Comparison of ENCODE assay signal across 1 cellular context in the genomic region with DNA sequence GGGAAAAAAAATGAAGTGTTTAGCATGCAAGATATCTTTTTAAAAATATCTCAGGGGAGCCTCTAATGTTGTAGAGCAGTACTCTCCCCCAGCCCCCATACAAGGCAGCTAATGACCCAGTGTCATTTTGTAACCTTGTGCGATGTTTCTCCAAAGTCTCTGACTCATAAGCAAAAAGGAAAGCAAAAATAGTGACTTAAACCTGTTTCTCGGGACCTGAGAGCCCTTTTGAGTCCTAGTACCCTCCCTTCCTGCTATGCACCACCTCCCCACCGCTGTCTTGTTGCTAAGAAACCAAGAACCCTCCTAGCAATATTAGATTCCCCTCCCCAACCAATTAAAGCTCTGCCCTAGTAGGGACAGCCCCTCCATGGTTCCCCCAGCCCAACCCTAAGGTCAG.
TF ChIP-seq lines count a peak whose summit lies in the region.

No MANE protein-coding gene starts in this region.

TF ChIP-seq in GM23338, 12 proteins besides CTCF, POLR2A, EP300 and RAD21 (continued from another document):
- TF ChIP-seq, protein P1, sequence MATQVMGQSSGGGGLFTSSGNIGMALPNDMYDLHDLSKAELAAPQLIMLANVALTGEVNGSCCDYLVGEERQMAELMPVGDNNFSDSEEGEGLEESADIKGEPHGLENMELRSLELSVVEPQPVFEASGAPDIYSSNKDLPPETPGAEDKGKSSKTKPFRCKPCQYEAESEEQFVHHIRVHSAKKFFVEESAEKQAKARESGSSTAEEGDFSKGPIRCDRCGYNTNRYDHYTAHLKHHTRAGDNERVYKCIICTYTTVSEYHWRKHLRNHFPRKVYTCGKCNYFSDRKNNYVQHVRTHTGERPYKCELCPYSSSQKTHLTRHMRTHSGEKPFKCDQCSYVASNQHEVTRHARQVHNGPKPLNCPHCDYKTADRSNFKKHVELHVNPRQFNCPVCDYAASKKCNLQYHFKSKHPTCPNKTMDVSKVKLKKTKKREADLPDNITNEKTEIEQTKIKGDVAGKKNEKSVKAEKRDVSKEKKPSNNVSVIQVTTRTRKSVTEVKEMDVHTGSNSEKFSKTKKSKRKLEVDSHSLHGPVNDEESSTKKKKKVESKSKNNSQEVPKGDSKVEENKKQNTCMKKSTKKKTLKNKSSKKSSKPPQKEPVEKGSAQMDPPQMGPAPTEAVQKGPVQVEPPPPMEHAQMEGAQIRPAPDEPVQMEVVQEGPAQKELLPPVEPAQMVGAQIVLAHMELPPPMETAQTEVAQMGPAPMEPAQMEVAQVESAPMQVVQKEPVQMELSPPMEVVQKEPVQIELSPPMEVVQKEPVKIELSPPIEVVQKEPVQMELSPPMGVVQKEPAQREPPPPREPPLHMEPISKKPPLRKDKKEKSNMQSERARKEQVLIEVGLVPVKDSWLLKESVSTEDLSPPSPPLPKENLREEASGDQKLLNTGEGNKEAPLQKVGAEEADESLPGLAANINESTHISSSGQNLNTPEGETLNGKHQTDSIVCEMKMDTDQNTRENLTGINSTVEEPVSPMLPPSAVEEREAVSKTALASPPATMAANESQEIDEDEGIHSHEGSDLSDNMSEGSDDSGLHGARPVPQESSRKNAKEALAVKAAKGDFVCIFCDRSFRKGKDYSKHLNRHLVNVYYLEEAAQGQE (IDR thresholded peaks at IDR 0.05; ENCODE audit: unreplicated experiment), result no peak
- no peak for TF ChIP-seq POLR2AphosphoS5 (IDR thresholded peaks at IDR 0.05; ENCODE audit: low read depth)
- TF ChIP-seq STAT1 (IDR thresholded peaks at IDR 0.05; ENCODE audit: unreplicated experiment), result no peak
- TF ChIP-seq EZH2phosphoT487 (IDR thresholded peaks at IDR 0.05; ENCODE audit: unreplicated experiment), result no peak
- TF ChIP-seq, protein P2, sequence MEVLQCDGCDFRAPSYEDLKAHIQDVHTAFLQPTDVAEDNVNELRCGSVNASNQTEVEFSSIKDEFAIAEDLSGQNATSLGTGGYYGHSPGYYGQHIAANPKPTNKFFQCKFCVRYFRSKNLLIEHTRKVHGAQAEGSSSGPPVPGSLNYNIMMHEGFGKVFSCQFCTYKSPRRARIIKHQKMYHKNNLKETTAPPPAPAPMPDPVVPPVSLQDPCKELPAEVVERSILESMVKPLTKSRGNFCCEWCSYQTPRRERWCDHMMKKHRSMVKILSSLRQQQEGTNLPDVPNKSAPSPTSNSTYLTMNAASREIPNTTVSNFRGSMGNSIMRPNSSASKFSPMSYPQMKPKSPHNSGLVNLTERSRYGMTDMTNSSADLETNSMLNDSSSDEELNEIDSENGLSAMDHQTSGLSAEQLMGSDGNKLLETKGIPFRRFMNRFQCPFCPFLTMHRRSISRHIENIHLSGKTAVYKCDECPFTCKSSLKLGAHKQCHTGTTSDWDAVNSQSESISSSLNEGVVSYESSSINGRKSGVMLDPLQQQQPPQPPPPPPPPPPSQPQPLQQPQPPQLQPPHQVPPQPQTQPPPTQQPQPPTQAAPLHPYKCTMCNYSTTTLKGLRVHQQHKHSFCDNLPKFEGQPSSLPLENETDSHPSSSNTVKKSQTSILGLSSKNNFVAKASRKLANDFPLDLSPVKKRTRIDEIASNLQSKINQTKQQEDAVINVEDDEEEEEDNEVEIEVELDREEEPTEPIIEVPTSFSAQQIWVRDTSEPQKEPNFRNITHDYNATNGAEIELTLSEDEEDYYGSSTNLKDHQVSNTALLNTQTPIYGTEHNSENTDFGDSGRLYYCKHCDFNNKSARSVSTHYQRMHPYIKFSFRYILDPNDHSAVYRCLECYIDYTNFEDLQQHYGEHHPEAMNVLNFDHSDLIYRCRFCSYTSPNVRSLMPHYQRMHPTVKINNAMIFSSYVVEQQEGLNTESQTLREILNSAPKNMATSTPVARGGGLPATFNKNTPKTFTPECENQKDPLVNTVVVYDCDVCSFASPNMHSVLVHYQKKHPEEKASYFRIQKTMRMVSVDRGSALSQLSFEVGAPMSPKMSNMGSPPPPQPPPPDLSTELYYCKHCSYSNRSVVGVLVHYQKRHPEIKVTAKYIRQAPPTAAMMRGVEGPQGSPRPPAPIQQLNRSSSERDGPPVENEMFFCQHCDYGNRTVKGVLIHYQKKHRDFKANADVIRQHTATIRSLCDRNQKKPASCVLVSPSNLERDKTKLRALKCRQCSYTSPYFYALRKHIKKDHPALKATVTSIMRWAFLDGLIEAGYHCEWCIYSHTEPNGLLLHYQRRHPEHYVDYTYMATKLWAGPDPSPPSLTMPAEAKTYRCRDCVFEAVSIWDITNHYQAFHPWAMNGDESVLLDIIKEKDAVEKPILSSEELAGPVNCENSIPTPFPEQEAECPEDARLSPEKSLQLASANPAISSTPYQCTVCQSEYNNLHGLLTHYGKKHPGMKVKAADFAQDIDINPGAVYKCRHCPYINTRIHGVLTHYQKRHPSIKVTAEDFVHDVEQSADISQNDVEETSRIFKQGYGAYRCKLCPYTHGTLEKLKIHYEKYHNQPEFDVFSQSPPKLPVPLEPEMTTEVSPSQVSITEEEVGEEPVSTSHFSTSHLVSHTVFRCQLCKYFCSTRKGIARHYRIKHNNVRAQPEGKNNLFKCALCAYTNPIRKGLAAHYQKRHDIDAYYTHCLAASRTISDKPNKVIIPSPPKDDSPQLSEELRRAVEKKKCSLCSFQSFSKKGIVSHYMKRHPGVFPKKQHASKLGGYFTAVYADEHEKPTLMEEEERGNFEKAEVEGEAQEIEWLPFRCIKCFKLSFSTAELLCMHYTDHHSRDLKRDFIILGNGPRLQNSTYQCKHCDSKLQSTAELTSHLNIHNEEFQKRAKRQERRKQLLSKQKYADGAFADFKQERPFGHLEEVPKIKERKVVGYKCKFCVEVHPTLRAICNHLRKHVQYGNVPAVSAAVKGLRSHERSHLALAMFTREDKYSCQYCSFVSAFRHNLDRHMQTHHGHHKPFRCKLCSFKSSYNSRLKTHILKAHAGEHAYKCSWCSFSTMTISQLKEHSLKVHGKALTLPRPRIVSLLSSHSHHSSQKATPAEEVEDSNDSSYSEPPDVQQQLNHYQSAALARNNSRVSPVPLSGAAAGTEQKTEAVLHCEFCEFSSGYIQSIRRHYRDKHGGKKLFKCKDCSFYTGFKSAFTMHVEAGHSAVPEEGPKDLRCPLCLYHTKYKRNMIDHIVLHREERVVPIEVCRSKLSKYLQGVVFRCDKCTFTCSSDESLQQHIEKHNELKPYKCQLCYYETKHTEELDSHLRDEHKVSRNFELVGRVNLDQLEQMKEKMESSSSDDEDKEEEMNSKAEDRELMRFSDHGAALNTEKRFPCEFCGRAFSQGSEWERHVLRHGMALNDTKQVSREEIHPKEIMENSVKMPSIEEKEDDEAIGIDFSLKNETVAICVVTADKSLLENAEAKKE (CRISPR knock-in tag; IDR thresholded peaks at IDR 0.05), result no peak
